Comparison of ENCODE assay signal across 8 cellular contexts in the genomic region with DNA sequence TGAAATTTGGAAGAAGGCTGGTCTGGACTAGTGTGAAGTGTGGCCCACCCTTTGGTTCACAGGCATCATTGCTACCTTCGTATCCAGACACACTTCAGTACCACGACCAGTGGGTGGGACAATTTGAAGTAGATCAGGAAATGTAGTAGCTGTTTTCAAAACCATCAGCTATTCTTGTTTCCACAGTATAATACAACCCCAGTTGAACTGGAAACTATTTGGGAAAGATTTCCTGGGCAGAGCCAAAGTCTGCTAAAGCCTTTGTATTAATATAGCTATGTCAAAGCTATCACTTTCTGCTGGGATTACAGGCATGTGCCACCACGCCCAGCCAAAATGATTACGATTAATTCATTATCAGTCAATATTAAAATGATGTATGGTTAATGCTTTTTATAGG.
"Had no signal": no experiment of that assay in that cellular context is flagged by ENCODE, and none has a peak within 500 bp of the region (broad histone marks: within the 10 kb centered on the region; RNA-seq: fewer than 3 reads in every experiment).

No MANE protein-coding gene starts in this region.

- H3K27ac Mint-ChIP-seq: GM23338, H9, HFFc6 had no signal

- H3K4me3 Mint-ChIP-seq: GM23338, H9, HFFc6 had no signal

- H3K4me3 ChIP-seq: GM23248, GM23338, HAP-1 had no signal

- H2AFZ ChIP-seq: GM23248, GM23338 had no signal

- H3K4me2 ChIP-seq: GM23338 had no signal

- H3K9ac ChIP-seq: GM23248 had no signal

- ATAC-seq: GM23338 had no signal

- H3K9me3 Mint-ChIP-seq: GM23338, H9, HFFc6 had no signal

- H3K9me3 ChIP-seq: HAP-1 had no signal

- H3K36me3 ChIP-seq: HAP-1 had no signal

- DNase-seq: GOT3, H7, H9, HCEC 1CT, HFFc6 had no signal

- H3K4me1 ChIP-seq: HAP-1 had no signal
